In genomic region chr6:14876778-14877613, GRCh38 we compare ENCODE assay signal across 8 cellular contexts.
DNase-seq lines count a peak whose midpoint lies in the region; ATAC-seq and TF ChIP-seq lines count a peak whose summit lies in the region.

No MANE protein-coding gene starts in this region.

- H3K9me3 Mint-ChIP-seq in activated CD4-positive, alpha-beta memory T cell treated with anti-CD3 and anti-CD28 coated beads, Interleukin-2, amount 10 ng/mL, durations not matched to agents 7 days and 5 days = no peaks in the 10 kb centered on the region
- H3K9me3 Mint-ChIP-seq in stimulated activated effector memory CD8-positive, alpha-beta T cell treated with anti-CD3 and anti-CD28 coated beads, Interleukin-12 subunit alpha, Interleukin-12 subunit beta, amount 100 ng/mL, for 72 hours = no peaks in the 10 kb centered on the region

- POLR2A ChIA-PET in activated CD4-positive, alpha-beta memory T cell treated with anti-CD3 and anti-CD28 coated beads, Interleukin-2, amount 10 ng/mL, durations not matched to agents 7 days and 5 days (lab: Charles Lee) = interaction anchor here (1.0 to 2.0 kb wide), 4 partner anchors 17 to 129 kb away, joined by 3 to 6 read pairs (median 4); no protein-coding TSS in a partner anchor

- TF ChIP-seq CTCF in foreskin fibroblast (IDR thresholded peaks at IDR 0.05; ENCODE audit: low read depth, low read length) (no peak), suprapubic skin (IDR thresholded peaks at IDR 0.05) (no peak), vagina (IDR thresholded peaks at IDR 0.05) (no peak)

- H3K36me3 ChIP-seq in BLaER1 (no peaks in the 10 kb centered on the region), suprapubic skin (no peaks in the 10 kb centered on the region), vagina (no peaks in the 10 kb centered on the region)

- intact Hi-C loops in vagina (cut with DNase I) = no loop called here

- H3K9me3 ChIP-seq in BLaER1 = 0 out of 2 replicates have a peak, but pooled peaks cover 3% of the 10 kb centered on the region
- no peaks in the 10 kb centered on the region for H3K9me3 ChIP-seq in suprapubic skin
- no peaks in the 10 kb centered on the region for H3K9me3 ChIP-seq in vagina

- peak; percentile 32 for DNase-seq in activated CD4-positive, alpha-beta memory T cell treated with anti-CD3 and anti-CD28 coated beads, Interleukin-2, amount 10 ng/mL, durations not matched to agents 7 days and 5 days
- DNase-seq in foreskin fibroblast (peak; percentile 71 to 76), suprapubic skin (ENCODE audit: low spot score in 2 of 2) (no peak), vagina (ENCODE audit: extremely low spot score in 2 of 2) (no peak)
- DNase-seq in stimulated activated effector memory CD8-positive, alpha-beta T cell treated with anti-CD3 and anti-CD28 coated beads, Interleukin-12 subunit alpha, Interleukin-12 subunit beta, amount 100 ng/mL, for 72 hours (ENCODE audit: low spot score in 2 of 2) = peak; percentile 18 to 73

- H3K4me3 ChIP-seq in BLaER1 = peak overlapping the region; percentile 3; the same call in 1 of the 2 replicates
- H3K4me3 ChIP-seq in foreskin fibroblast (ENCODE audit: low read depth in 1 of 2, low read length in 2 of 2) = no peak overlapping the region
- H3K4me3 ChIP-seq in suprapubic skin = no peak overlapping the region
- H3K4me3 ChIP-seq in vagina = no peak overlapping the region

- peak overlapping the region; percentile 79 for H3K4me2 ChIP-seq in BLaER1

- H3K4me1 Mint-ChIP-seq in activated CD4-positive, alpha-beta memory T cell treated with anti-CD3 and anti-CD28 coated beads, Interleukin-2, amount 10 ng/mL, durations not matched to agents 7 days and 5 days = peaks cover 60% of the 10 kb centered on the region
- H3K4me1 Mint-ChIP-seq in stimulated activated effector memory CD8-positive, alpha-beta T cell treated with anti-CD3 and anti-CD28 coated beads, Interleukin-12 subunit alpha, Interleukin-12 subunit beta, amount 100 ng/mL, for 72 hours = peaks cover 74% of the 10 kb centered on the region

- TF ChIP-seq POLR2A in suprapubic skin (IDR thresholded peaks at IDR 0.05) (no peak), vagina (IDR thresholded peaks at IDR 0.05) (no peak)

- H3K36me3 Mint-ChIP-seq in activated CD4-positive, alpha-beta memory T cell treated with anti-CD3 and anti-CD28 coated beads, Interleukin-2, amount 10 ng/mL, durations not matched to agents 7 days and 5 days (ENCODE audit: low read depth) = peaks cover 6% of the 10 kb centered on the region
- H3K36me3 Mint-ChIP-seq in stimulated activated effector memory CD8-positive, alpha-beta T cell treated with anti-CD3 and anti-CD28 coated beads, Interleukin-12 subunit alpha, Interleukin-12 subunit beta, amount 100 ng/mL, for 72 hours = peaks cover 25% of the 10 kb centered on the region

- H3K27me3 Mint-ChIP-seq in activated CD4-positive, alpha-beta memory T cell treated with anti-CD3 and anti-CD28 coated beads, Interleukin-2, amount 10 ng/mL, durations not matched to agents 7 days and 5 days = no peaks in the 10 kb centered on the region

- CTCF ChIA-PET in activated CD4-positive, alpha-beta memory T cell treated with anti-CD3 and anti-CD28 coated beads, Interleukin-2, amount 10 ng/mL, durations not matched to agents 7 days and 5 days (lab: Charles Lee) = interaction anchor here (1.0 kb wide), 1 partner anchor 666 kb away, joined by 4 read pairs; no protein-coding TSS in a partner anchor

- peak overlapping the region; percentile 33 for H3K4me3 Mint-ChIP-seq in activated CD4-positive, alpha-beta memory T cell treated with anti-CD3 and anti-CD28 coated beads, Interleukin-2, amount 10 ng/mL, durations not matched to agents 7 days and 5 days
- H3K4me3 Mint-ChIP-seq in stimulated activated effector memory CD8-positive, alpha-beta T cell treated with anti-CD3 and anti-CD28 coated beads, Interleukin-12 subunit alpha, Interleukin-12 subunit beta, amount 100 ng/mL, for 72 hours = peak overlapping the region; percentile 70

- no peaks in the 10 kb centered on the region for H4K20me1 ChIP-seq in BLaER1

- H3K27ac ChIP-seq in BLaER1 (peak overlapping the region; percentile 81), suprapubic skin (no peak overlapping the region), vagina (no peak overlapping the region)

- H3K9ac ChIP-seq in BLaER1 = peak overlapping the region; percentile 25

- WGBS in suprapubic skin = 53% methylated on average over 11 of the region's 11 CpGs

- H3K27me3 ChIP-seq in BLaER1 = no peaks in the 10 kb centered on the region
- H3K27me3 ChIP-seq in suprapubic skin = no peaks in the 10 kb centered on the region
- H3K27me3 ChIP-seq in vagina = no peaks in the 10 kb centered on the region

- TF ChIP-seq EP300 in suprapubic skin (IDR thresholded peaks at IDR 0.05) = no peak

- ATAC-seq in GM19043 (IDR thresholded peaks at IDR 0.05; ENCODE audit: low read depth, unreplicated experiment) (peak; percentile 57), HG03432 (IDR thresholded peaks at IDR 0.05; ENCODE audit: unreplicated experiment) (peak; percentile 71)
- peak; percentile 73 for ATAC-seq in stimulated activated effector memory CD8-positive, alpha-beta T cell treated with anti-CD3 and anti-CD28 coated beads, Interleukin-12 subunit alpha, Interleukin-12 subunit beta, amount 100 ng/mL, for 72 hours

- H3K4me1 ChIP-seq in BLaER1 (peaks cover 37% of the 10 kb centered on the region), suprapubic skin (peaks cover 19% of the 10 kb centered on the region), vagina (peaks cover 7% of the 10 kb centered on the region)

- peak overlapping the region; percentile 51 for H3K27ac Mint-ChIP-seq in activated CD4-positive, alpha-beta memory T cell treated with anti-CD3 and anti-CD28 coated beads, Interleukin-2, amount 10 ng/mL, durations not matched to agents 7 days and 5 days
- H3K27ac Mint-ChIP-seq in stimulated activated effector memory CD8-positive, alpha-beta T cell treated with anti-CD3 and anti-CD28 coated beads, Interleukin-12 subunit alpha, Interleukin-12 subunit beta, amount 100 ng/mL, for 72 hours = peak overlapping the region; percentile 99

Comparison
In these comparisons a context has a peak if more than half of its experiments do, and no peak if none do; other contexts are left out.
1. DNase-seq: peak in activated CD4-positive, alpha-beta memory T cell treated with anti-CD3 and anti-CD28 coated beads, Interleukin-2, amount 10 ng/mL, durations not matched to agents 7 days and 5 days (single experiment), foreskin fibroblast (2 of 2) and stimulated activated effector memory CD8-positive, alpha-beta T cell treated with anti-CD3 and anti-CD28 coated beads, Interleukin-12 subunit alpha, Interleukin-12 subunit beta, amount 100 ng/mL, for 72 hours (2 of 2); none in suprapubic skin (0 of 2) and vagina (0 of 2).
2. Peak in every context shown above with its lines, with median percentiles within 50 percentile points of each other: ATAC-seq.